ENCODE assay signal across 8 cellular contexts in genomic region chr1:155050560-155051341, GRCh38. TPM values are rescaled to one million over a fixed set of nuclear protein-coding genes. Genes with fewer than 3 reads are reported as not detected.
DNase-seq lines count a peak whose midpoint lies in the region; ATAC-seq and TF ChIP-seq lines count a peak whose summit lies in the region.

A gene with protein sequence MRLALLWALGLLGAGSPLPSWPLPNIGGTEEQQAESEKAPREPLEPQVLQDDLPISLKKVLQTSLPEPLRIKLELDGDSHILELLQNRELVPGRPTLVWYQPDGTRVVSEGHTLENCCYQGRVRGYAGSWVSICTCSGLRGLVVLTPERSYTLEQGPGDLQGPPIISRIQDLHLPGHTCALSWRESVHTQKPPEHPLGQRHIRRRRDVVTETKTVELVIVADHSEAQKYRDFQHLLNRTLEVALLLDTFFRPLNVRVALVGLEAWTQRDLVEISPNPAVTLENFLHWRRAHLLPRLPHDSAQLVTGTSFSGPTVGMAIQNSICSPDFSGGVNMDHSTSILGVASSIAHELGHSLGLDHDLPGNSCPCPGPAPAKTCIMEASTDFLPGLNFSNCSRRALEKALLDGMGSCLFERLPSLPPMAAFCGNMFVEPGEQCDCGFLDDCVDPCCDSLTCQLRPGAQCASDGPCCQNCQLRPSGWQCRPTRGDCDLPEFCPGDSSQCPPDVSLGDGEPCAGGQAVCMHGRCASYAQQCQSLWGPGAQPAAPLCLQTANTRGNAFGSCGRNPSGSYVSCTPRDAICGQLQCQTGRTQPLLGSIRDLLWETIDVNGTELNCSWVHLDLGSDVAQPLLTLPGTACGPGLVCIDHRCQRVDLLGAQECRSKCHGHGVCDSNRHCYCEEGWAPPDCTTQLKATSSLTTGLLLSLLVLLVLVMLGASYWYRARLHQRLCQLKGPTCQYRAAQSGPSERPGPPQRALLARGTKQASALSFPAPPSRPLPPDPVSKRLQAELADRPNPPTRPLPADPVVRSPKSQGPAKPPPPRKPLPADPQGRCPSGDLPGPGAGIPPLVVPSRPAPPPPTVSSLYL (plus strand): TSS chr1:155051316. CDS start chr1:155051387, 71 bp downstream.

- peak; percentile 46 for TF ChIP-seq POLR2A in erythroblast (IDR thresholded peaks at IDR 0.05; ENCODE audit: low read length)

- peak within 1 kb of the TSS; percentile 71 for H2AFZ ChIP-seq in OCI-LY7 (ENCODE audit: low read length)

- H3K36me3 ChIP-seq in BLaER1 treated with 17β-estradiol and CSF1 and Interleukin-3, amounts not matched to agents 10 nM and 100 nM, result peaks cover 6 to 26% (median 22%) of the 10 kb centered on the region in 11 experiments; a peak in 21 of 22 replicates
- H3K36me3 ChIP-seq in OCI-LY7 (ENCODE audit: insufficient read depth, low read length) (no peaks in the 10 kb centered on the region), muscle layer of colon (ENCODE audit: insufficient read depth, low read length) (peaks cover 4% of the 10 kb centered on the region)

- TF ChIP-seq CTCF in HL-60 (IDR thresholded peaks at IDR 0.05; ENCODE audit: insufficient read depth, low read length) (peak; percentile 94), OCI-LY7 (conservative IDR thresholded peaks at IDR 0.05; ENCODE audit: low read length) (peak; percentile 93)

- peaks cover 33 to 48% (median 41%) of the 10 kb centered on the region in 10 experiments for H3K4me1 ChIP-seq in BLaER1 treated with 17β-estradiol and CSF1 and Interleukin-3, amounts not matched to agents 10 nM and 100 nM
- H3K4me1 ChIP-seq in OCI-LY7 (ENCODE audit: insufficient read depth, low read length, poor library complexity, severe bottlenecking) (peaks cover 35% of the 10 kb centered on the region), muscle layer of colon (ENCODE audit: insufficient read depth, low read length) (peaks cover 17% of the 10 kb centered on the region)

- no TSS peak for BruUV-seq in OCI-LY7 (replicated peaks; lab: Mats Ljungman, UMichigan)

- peak within 1 kb of the TSS; percentile 92 to 100 (median 100) for H3K4me2 ChIP-seq in BLaER1 treated with 17β-estradiol and CSF1 and Interleukin-3, amounts not matched to agents 10 nM and 100 nM
- peak within 1 kb of the TSS; percentile 99 for H3K4me2 ChIP-seq in OCI-LY7 (ENCODE audit: low read length)

- peak; percentile 70 for ATAC-seq in GM19328 (IDR thresholded peaks at IDR 0.05; ENCODE audit: unreplicated experiment)

- H3K27ac ChIP-seq in BLaER1 treated with 17β-estradiol and CSF1 and Interleukin-3, amounts not matched to agents 10 nM and 100 nM, result peak within 1 kb of the TSS; percentile 39 to 79 (median 71); a peak in 21 of 22 replicates
- H3K27ac ChIP-seq in HL-60 (replicated peaks) (peak within 1 kb of the TSS; percentile 83), OCI-LY7 (ENCODE audit: low read depth, low read length, poor library complexity, severe bottlenecking) (peak within 1 kb of the TSS; percentile 10), muscle layer of colon (ENCODE audit: low read depth, low read length) (peak within 1 kb of the TSS; percentile 92)

- H3K9me3 ChIP-seq in BLaER1 treated with 17β-estradiol and CSF1 and Interleukin-3, amounts not matched to agents 10 nM and 100 nM (replicated peaks in 1 of 11), result no peaks in the 10 kb centered on the region
- no peaks in the 10 kb centered on the region for H3K9me3 ChIP-seq in OCI-LY7 (ENCODE audit: low read length)
- no peaks in the 10 kb centered on the region for H3K9me3 ChIP-seq in muscle layer of colon (ENCODE audit: low read length)

- H3K9me2 ChIP-seq in OCI-LY7 (ENCODE audit: insufficient read depth, low read length), result no peaks in the 10 kb centered on the region

- H3K4me3 ChIP-seq in BLaER1 treated with 17β-estradiol and CSF1 and Interleukin-3, amounts not matched to agents 10 nM and 100 nM, result peak within 1 kb of the TSS; percentile 84 to 95 (median 89)
- H3K4me3 ChIP-seq in HL-60 (replicated peaks; ENCODE audit: insufficient read depth, low read length), result peak within 1 kb of the TSS; percentile 91
- peak within 1 kb of the TSS; percentile 91 for H3K4me3 ChIP-seq in OCI-LY7 (ENCODE audit: low read depth, low read length, poor library complexity, severe bottlenecking)
- H3K4me3 ChIP-seq in muscle layer of colon (ENCODE audit: low read depth in 1 of 2, low read length in 2 of 2), result peak within 1 kb of the TSS; percentile 59 to 93

- H3K9ac ChIP-seq in BLaER1 treated with 17β-estradiol and CSF1 and Interleukin-3, amounts not matched to agents 10 nM and 100 nM, result peak within 1 kb of the TSS; percentile 79 to 89 (median 85)
- H3K9ac ChIP-seq in muscle layer of colon (ENCODE audit: low read length), result peak within 1 kb of the TSS; percentile 61

- intact Hi-C loops in OCI-LY7 (cut with micrococcal nuclease; ENCODE audit: unreplicated experiment), result loop anchor here (1.0 kb wide), 1 partner anchor 49 kb away; no protein-coding TSS in a partner anchor

- no peaks in the 10 kb centered on the region for H3K79me2 ChIP-seq in OCI-LY7 (ENCODE audit: insufficient read depth, low read depth, low read length)

- DNase-seq in HL-60 (ENCODE audit: low read depth in 1 of 2, low spot score in 1 of 2) (peak; percentile 78 to 84), OCI-LY7 (ENCODE audit: low spot score) (peak; percentile 86), erythroblast (lab: John Stamatoyannopoulos, UW) (peak; percentile 84 to 91)
- peak; percentile 86 for DNase-seq in activated T-cell treated with anti-CD3 and anti-CD28 coated beads, Interleukin-2, amount 50 U/mL, for 1 hour
- peak; percentile 51 for DNase-seq in stimulated activated CD8-positive, alpha-beta memory T cell treated with anti-CD3 and anti-CD28 coated beads, Interleukin-7, amount 100 ng/mL, for 24 hours (ENCODE audit: low read depth)

- peaks cover 0 to 42% (median 21%) of the 10 kb centered on the region in 11 experiments; a peak in 18 of 22 replicates for H4K20me1 ChIP-seq in BLaER1 treated with 17β-estradiol and CSF1 and Interleukin-3, amounts not matched to agents 10 nM and 100 nM
- no peaks in the 10 kb centered on the region for H4K20me1 ChIP-seq in OCI-LY7 (ENCODE audit: insufficient read depth, low read length)

- POLR2A ChIA-PET in OCI-LY7 (lab: Charles Lee), result interaction anchor here (0.6 to 1.2 kb wide), 3 partner anchors 9 to 50 kb away, joined by 3 to 4 read pairs (median 3); no protein-coding TSS in a partner anchor

- CTCF ChIA-PET in OCI-LY7 (lab: Charles Lee; ENCODE audit: unreplicated experiment), result interaction anchor here (0.5 to 1.7 kb wide), 6 partner anchors 9 to 916 kb away, joined by 3 to 6 read pairs (median 4); no protein-coding TSS in a partner anchor

- no peaks in the 10 kb centered on the region for H3K27me3 ChIP-seq in BLaER1 treated with 17β-estradiol and CSF1 and Interleukin-3, amounts not matched to agents 10 nM and 100 nM
- no peaks in the 10 kb centered on the region for H3K27me3 ChIP-seq in HL-60 (ENCODE audit: insufficient read depth, poor library complexity, severe bottlenecking)
- H3K27me3 ChIP-seq in muscle layer of colon (ENCODE audit: control insufficient read depth in 1 of 2, insufficient read depth in 2 of 2, low read length in 2 of 2), result no peaks in the 10 kb centered on the region

RNA-seq across cellular contexts. Expression of the gene that starts here (rescaled TPM):
- total RNA-seq in OCI-LY7 (2014; rRNA removed; shearing (Covaris generic)), result 14.2 and 19.7 TPM in 2 replicates
- total RNA-seq in OCI-LY7 (2022), result 50.4 and 56.1 TPM in 2 replicates

Comparison
In these comparisons a context has a peak if more than half of its experiments do, and no peak if none do; other contexts are left out.
1. Peak in every context shown above with its lines: DNase-seq, ATAC-seq, H3K4me3 ChIP-seq and H3K27ac ChIP-seq.
2. H3K27ac ChIP-seq: peak in every context shown above with its lines; median percentile 92 in muscle layer of colon; 83 in HL-60; 71 in BLaER1 treated with 17β-estradiol and CSF1 and Interleukin-3, amounts not matched to agents 10 nM and 100 nM; 10 in OCI-LY7.